In the genomic region with DNA sequence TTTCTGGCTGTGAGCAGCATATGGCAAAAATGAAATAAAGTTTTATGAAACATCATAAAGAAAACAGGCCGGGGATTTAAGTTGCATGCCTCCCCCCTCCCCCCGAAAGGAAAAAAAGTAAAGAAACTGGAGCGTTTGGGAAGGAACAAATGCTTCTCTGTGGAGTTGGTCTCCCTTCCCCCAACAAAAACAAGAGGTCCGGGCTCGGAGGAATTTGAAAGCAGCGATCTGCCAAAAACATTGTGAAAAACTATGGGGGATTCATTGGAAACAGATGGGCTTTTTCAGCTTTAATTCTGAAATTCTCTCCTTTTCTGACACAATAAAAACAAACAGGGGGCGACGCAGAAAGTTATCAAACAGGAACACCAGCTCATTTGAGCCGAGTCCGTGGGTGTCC, we compare ENCODE assay signal across 9 cellular contexts. TPM values are rescaled to one million over a fixed set of nuclear protein-coding genes. Genes with fewer than 3 reads are reported as not detected.
DNase-seq lines count a peak whose midpoint lies in the region; ATAC-seq and TF ChIP-seq lines count a peak whose summit lies in the region.
"Had no signal": no experiment of that assay in that cellular context is flagged by ENCODE, and none has a peak within 500 bp of the region (broad histone marks: within the 10 kb centered on the region; RNA-seq: fewer than 3 reads in every experiment).

No MANE protein-coding gene starts in this region.

- H3K36me3 Mint-ChIP-seq in immature natural killer cell, result peaks cover 0 to 4% (median 0%) of the 10 kb centered on the region in 3 donors
- no peaks in the 10 kb centered on the region for H3K36me3 Mint-ChIP-seq in stimulated activated naive B cell treated with anti-CD40 and anti-IgM and Interleukin-4, amounts not matched to agents 10 μg/mL and 1 μg/mL and 100 μg/mL, for 72 hours
- no peaks in the 10 kb centered on the region for H3K36me3 Mint-ChIP-seq in activated CD4-positive, alpha-beta memory T cell treated with anti-CD3 and anti-CD28 coated beads for 36 hours

- peaks cover 10 to 36% (median 21%) of the 10 kb centered on the region in 3 donors for H3K27me3 Mint-ChIP-seq in immature natural killer cell (ENCODE audit: low read depth in 3 of 3)
- H3K27me3 Mint-ChIP-seq in stimulated activated naive B cell treated with anti-CD40 and anti-IgM and Interleukin-4, amounts not matched to agents 10 μg/mL and 1 μg/mL and 100 μg/mL, for 72 hours, result peaks cover 57 to 72% of the 10 kb centered on the region in 2 donors
- H3K27me3 Mint-ChIP-seq in activated CD4-positive, alpha-beta memory T cell treated with anti-CD3 and anti-CD28 coated beads for 36 hours, result peaks cover 41% of the 10 kb centered on the region

- H3K4me1 Mint-ChIP-seq in immature natural killer cell, result peaks cover 12 to 21% of the 10 kb centered on the region in 2 donors
- peaks cover 15 to 22% of the 10 kb centered on the region in 2 donors for H3K4me1 Mint-ChIP-seq in stimulated activated naive B cell treated with anti-CD40 and anti-IgM and Interleukin-4, amounts not matched to agents 10 μg/mL and 1 μg/mL and 100 μg/mL, for 72 hours
- H3K4me1 Mint-ChIP-seq in activated CD4-positive, alpha-beta memory T cell treated with anti-CD3 and anti-CD28 coated beads for 36 hours (ENCODE audit: low read depth), result peaks cover 10% of the 10 kb centered on the region

- in situ Hi-C loops in astrocyte of the cerebellum (cut with HindIII; ENCODE audit: low sequenced_read_pairs), result no loop called here

- TF ChIP-seq CTCF in astrocyte of the cerebellum (IDR thresholded peaks at IDR 0.05; ENCODE audit: low read depth, low read length, missing control alignments), result no peak

- peak; percentile 42 for DNase-seq in HEK293T (ENCODE audit: extremely low spot score)
- DNase-seq in astrocyte of the cerebellum (ENCODE audit: low read depth), result peak; percentile 59
- DNase-seq in immature natural killer cell, result no peak
- no peak for DNase-seq in stimulated activated naive B cell treated with anti-CD40 and anti-IgM and Interleukin-4, amounts not matched to agents 10 μg/mL and 1 μg/mL and 100 μg/mL, for 72 hours
- no peak for DNase-seq in NCI-H1105 treated with DMSO at 0.1 percent for 48 hours (lab: John Stamatoyannopoulos, UW)
- DNase-seq in effector CD8-positive, alpha-beta T cell (lab: John Stamatoyannopoulos, UW), result no peak
- DNase-seq in activated CD4-positive, alpha-beta memory T cell treated with anti-CD3 and anti-CD28 coated beads for 36 hours, result no peak

- H3K4me3 ChIP-seq in astrocyte of the cerebellum (ENCODE audit: low read depth, low read length), result peak overlapping the region; percentile 75

- peaks cover 0 to 1% (median 0%) of the 10 kb centered on the region in 6 donors for H3K9me3 Mint-ChIP-seq in immature natural killer cell
- H3K9me3 Mint-ChIP-seq in stimulated activated naive B cell treated with anti-CD40 and anti-IgM and Interleukin-4, amounts not matched to agents 10 μg/mL and 1 μg/mL and 100 μg/mL, for 72 hours, result no peaks in the 10 kb centered on the region
- no peaks in the 10 kb centered on the region for H3K9me3 Mint-ChIP-seq in activated CD4-positive, alpha-beta memory T cell treated with anti-CD3 and anti-CD28 coated beads for 36 hours

- POLR2A ChIA-PET in HEK293T (lab: Yijun Ruan, JAX), result interaction anchor here (1.0 to 3.5 kb wide), 8 partner anchors 10 to 51 kb away, joined by 3 to 12 read pairs (median 4); no protein-coding TSS in a partner anchor
- POLR2A ChIA-PET in activated CD4-positive, alpha-beta memory T cell treated with anti-CD3 and anti-CD28 coated beads for 36 hours (lab: Charles Lee), result no interaction called here

- H3K4me3 Mint-ChIP-seq in immature natural killer cell, result peak overlapping the region; percentile 33 to 75 (median 58)
- H3K4me3 Mint-ChIP-seq in stimulated activated naive B cell treated with anti-CD40 and anti-IgM and Interleukin-4, amounts not matched to agents 10 μg/mL and 1 μg/mL and 100 μg/mL, for 72 hours, result peak overlapping the region; percentile 47 to 69
- no peak overlapping the region for H3K4me3 Mint-ChIP-seq in activated CD4-positive, alpha-beta memory T cell treated with anti-CD3 and anti-CD28 coated beads for 36 hours

- ATAC-seq in stimulated activated naive B cell treated with anti-CD40 and anti-IgM and Interleukin-4, amounts not matched to agents 10 μg/mL and 1 μg/mL and 100 μg/mL, for 72 hours (replicated peaks), result no peak
- no peak for ATAC-seq in HG03097 (IDR thresholded peaks at IDR 0.05; ENCODE audit: low FRiP score, unreplicated experiment)

- CTCF ChIA-PET in HEK293T (lab: Yijun Ruan, JAX), result interaction anchor here (1.0 to 2.4 kb wide), 5 partner anchors 16 to 1048 kb away, joined by 3 to 13 read pairs (median 5); no protein-coding TSS in a partner anchor
- CTCF ChIA-PET in activated CD4-positive, alpha-beta memory T cell treated with anti-CD3 and anti-CD28 coated beads for 36 hours (lab: Charles Lee), result interaction anchor here (2.6 kb wide), 1 partner anchor 16 kb away, joined by 11 read pairs; no protein-coding TSS in a partner anchor

- intact Hi-C loops in activated CD4-positive, alpha-beta memory T cell treated with anti-CD3 and anti-CD28 coated beads for 36 hours (cut with micrococcal nuclease), result no loop called here

- H3K27ac Mint-ChIP-seq in immature natural killer cell, result no peak overlapping the region
- no peak overlapping the region for H3K27ac Mint-ChIP-seq in stimulated activated naive B cell treated with anti-CD40 and anti-IgM and Interleukin-4, amounts not matched to agents 10 μg/mL and 1 μg/mL and 100 μg/mL, for 72 hours
- no peak overlapping the region for H3K27ac Mint-ChIP-seq in activated CD4-positive, alpha-beta memory T cell treated with anti-CD3 and anti-CD28 coated beads for 36 hours

TF ChIP-seq in HEK293T, 16 proteins besides CTCF, POLR2A, EP300 and RAD21:
- TF ChIP-seq TARDBP (IDR thresholded peaks at IDR 0.05) (no peak), HDGF (IDR thresholded peaks at IDR 0.05; ENCODE audit: borderline replicate concordance) (no peak), NFRKB (IDR thresholded peaks at IDR 0.05) (no peak), FOXK2 (IDR thresholded peaks at IDR 0.05) (no peak), BHLHE40 (IDR thresholded peaks at IDR 0.05; ENCODE audit: borderline replicate concordance) (no peak), SUZ12 (IDR thresholded peaks at IDR 0.05) (no peak), ARNT (IDR thresholded peaks at IDR 0.05) (no peak), ELF4 (IDR thresholded peaks at IDR 0.05) (no peak)

RNA-seq across cellular contexts. Expression of a gene that starts 17.0 kb away (rescaled TPM):
- not detected for polyA plus RNA-seq in immature natural killer cell
- total RNA-seq in activated CD4-positive, alpha-beta memory T cell treated with anti-CD3 and anti-CD28 coated beads for 36 hours, result under 1 TPM; 0.12 to 0.21 TPM
- total RNA-seq: pulmonary artery endothelial cell had no signal

Comparison
In these comparisons a context has a peak if more than half of its experiments do, and no peak if none do; other contexts are left out.
1. DNase-seq: peak in HEK293T (single experiment) and astrocyte of the cerebellum (single experiment); none in immature natural killer cell (0 of 3), stimulated activated naive B cell treated with anti-CD40 and anti-IgM and Interleukin-4, amounts not matched to agents 10 μg/mL and 1 μg/mL and 100 μg/mL, for 72 hours (single experiment), NCI-H1105 treated with DMSO at 0.1 percent for 48 hours (single experiment), effector CD8-positive, alpha-beta T cell (single experiment) and activated CD4-positive, alpha-beta memory T cell treated with anti-CD3 and anti-CD28 coated beads for 36 hours (single experiment).